Comparison of ENCODE assay signal across 9 cellular contexts in genomic region chr4:156969136-156969535, GRCh38. TPM values are rescaled to one million over a fixed set of nuclear protein-coding genes. Genes with fewer than 3 reads are reported as not detected.
DNase-seq lines count a peak whose midpoint lies in the region; ATAC-seq and TF ChIP-seq lines count a peak whose summit lies in the region.
"Had no signal": no experiment of that assay in that cellular context is flagged by ENCODE, and none has a peak within 500 bp of the region (broad histone marks: within the 10 kb centered on the region; RNA-seq: fewer than 3 reads in every experiment).

No MANE protein-coding gene starts in this region.

- H3K36me3 ChIP-seq in GM23338 (ENCODE audit: insufficient read depth) (no peaks in the 10 kb centered on the region), adipocyte (ENCODE audit: control insufficient read depth, insufficient read depth, low read length, severe bottlenecking) (no peaks in the 10 kb centered on the region), hepatocyte (replicated peaks; ENCODE audit: insufficient read depth, low read depth) (no peaks in the 10 kb centered on the region), sigmoid colon (no peaks in the 10 kb centered on the region)

- 0 out of 2 replicates have a peak overlapping the region, but pooled peaks have one; percentile 90 for H3K4me2 ChIP-seq in GM23338
- H3K4me2 ChIP-seq in hepatocyte, result peak overlapping the region; percentile 82

- intact Hi-C loops in sigmoid colon (cut with DNase I), result loop anchor here (5.0 to 10.0 kb wide), 3 partner anchors 197 to 1012 kb away; no protein-coding TSS in a partner anchor

- WGBS in hepatocyte (ENCODE audit: low lambda C conversion rate, missing lambda C conversion rate), result 44% methylated on average over 4 of the region's 4 CpGs
- 57 to 58% methylated on average over 4 of the region's 4 CpGs for WGBS in sigmoid colon, 2 donors

- H3K4me3 Mint-ChIP-seq in GM23338, result no peak overlapping the region
- H3K4me3 Mint-ChIP-seq: activated T-cell treated with anti-CD3 and anti-CD28 coated beads, Interleukin-2, amount 50 U/mL, for 72 hours had no signal

- H4K20me1 ChIP-seq in GM23338 (replicated peaks; ENCODE audit: insufficient read depth), result no peaks in the 10 kb centered on the region
- peaks cover 4% of the 10 kb centered on the region for H4K20me1 ChIP-seq in hepatocyte (ENCODE audit: insufficient read depth, poor library complexity, severe bottlenecking)

- no peak for ATAC-seq in GM23338
- ATAC-seq in HG03196 (IDR thresholded peaks at IDR 0.05; ENCODE audit: unreplicated experiment), result no peak
- ATAC-seq: activated T-cell treated with anti-CD3 and anti-CD28 coated beads, Interleukin-2, amount 50 U/mL, for 72 hours had no signal

- H3K4me3 ChIP-seq in GM23338 (no peak overlapping the region), adipocyte (ENCODE audit: low read length) (peak overlapping the region; percentile 86), hepatocyte (peak overlapping the region; percentile 59), sigmoid colon (peak overlapping the region; percentile 4 to 90 (median 87))

- peaks cover 23% of the 10 kb centered on the region for H3K4me1 Mint-ChIP-seq in GM23338

- no peak overlapping the region for H3K27ac ChIP-seq in GM23338 (ENCODE audit: low read depth)
- peak overlapping the region; percentile 96 for H3K27ac ChIP-seq in hepatocyte
- H3K27ac ChIP-seq in sigmoid colon, result peak overlapping the region; percentile 90 to 94 (median 92)

- H2AFZ ChIP-seq in GM23338, result no peak overlapping the region
- H2AFZ ChIP-seq in hepatocyte, result no peak overlapping the region

- TF ChIP-seq EP300 in sigmoid colon (IDR thresholded peaks at IDR 0.05), result no peak

- H3K9me3 Mint-ChIP-seq in GM23338, result no peaks in the 10 kb centered on the region

- H3K9me2 ChIP-seq in GM23338 (ENCODE audit: insufficient read depth), result no peaks in the 10 kb centered on the region
- no peaks in the 10 kb centered on the region for H3K9me2 ChIP-seq in hepatocyte (replicated peaks; ENCODE audit: insufficient read depth)

- H3K79me2 ChIP-seq in GM23338 (replicated peaks; ENCODE audit: insufficient read depth) (peaks cover 4% of the 10 kb centered on the region; the same call in 1 of the 2 replicates), hepatocyte (peaks cover 64% of the 10 kb centered on the region)

- H3F3A ChIP-seq in GM23338 (replicated peaks; ENCODE audit: low read depth), result peaks cover 11% of the 10 kb centered on the region; the same call in 1 of the 2 replicates

- DNase-seq in GM23338 (ENCODE audit: low spot score), result no peak
- no peak for DNase-seq in adipocyte (ENCODE audit: low read depth)
- no peak for DNase-seq in hepatocyte (ENCODE audit: low spot score)
- no peak for DNase-seq in sigmoid colon
- no peak for DNase-seq in activated T-cell treated with anti-CD3 and anti-CD28 coated beads, Interleukin-2, amount 50 U/mL, for 1 hour
- no peak for DNase-seq in NCI-H524 treated with DMSO at 0.1 percent for 48 hours (lab: John Stamatoyannopoulos, UW)
- no peak for DNase-seq in activated CD8-positive, alpha-beta memory T cell treated with anti-CD3 and anti-CD28 coated beads for 24 hours

- TF ChIP-seq POLR2A in sigmoid colon (IDR thresholded peaks at IDR 0.05), result no peak

- TF ChIP-seq CTCF in GM23338 (conservative IDR thresholded peaks at IDR 0.05; ENCODE audit: low read depth in 2 of 2) (no peak), hepatocyte (IDR thresholded peaks at IDR 0.05; ENCODE audit: poor library complexity) (no peak), sigmoid colon (IDR thresholded peaks at IDR 0.05) (no peak)

- H3K27ac Mint-ChIP-seq in GM23338, result no peak overlapping the region
- H3K27ac Mint-ChIP-seq: activated T-cell treated with anti-CD3 and anti-CD28 coated beads, Interleukin-2, amount 50 U/mL, for 72 hours had no signal

- H3K27me3 Mint-ChIP-seq in GM23338 (ENCODE audit: insufficient read depth, low read depth, poor library complexity), result peaks cover 15% of the 10 kb centered on the region

- H3K9me3 ChIP-seq in adipocyte (ENCODE audit: control insufficient read depth, low read length) (no peaks in the 10 kb centered on the region), hepatocyte (ENCODE audit: low read depth) (no peaks in the 10 kb centered on the region), sigmoid colon (no peaks in the 10 kb centered on the region)

- peaks cover 25% of the 10 kb centered on the region for H3K4me1 ChIP-seq in GM23338 (ENCODE audit: insufficient read depth)
- peaks cover 33% of the 10 kb centered on the region for H3K4me1 ChIP-seq in adipocyte (ENCODE audit: control insufficient read depth, insufficient read depth, low read length)
- peaks cover 17% of the 10 kb centered on the region for H3K4me1 ChIP-seq in hepatocyte (ENCODE audit: insufficient read depth)
- H3K4me1 ChIP-seq in sigmoid colon, result peaks cover 0 to 47% (median 27%) of the 10 kb centered on the region in 4 donors

- peaks cover 29% of the 10 kb centered on the region for H3K27me3 ChIP-seq in GM23338 (ENCODE audit: insufficient read depth)
- H3K27me3 ChIP-seq in adipocyte (replicated peaks; ENCODE audit: control insufficient read depth, insufficient read depth, low read length), result no peaks in the 10 kb centered on the region
- no peaks in the 10 kb centered on the region for H3K27me3 ChIP-seq in hepatocyte
- no peaks in the 10 kb centered on the region for H3K27me3 ChIP-seq in sigmoid colon

- H3K9ac ChIP-seq in adipocyte (ENCODE audit: low read length), result peak overlapping the region; percentile 88

- no peaks in the 10 kb centered on the region for H3K36me3 Mint-ChIP-seq in GM23338 (ENCODE audit: low read depth)

TF ChIP-seq in GM23338, 12 proteins besides CTCF, POLR2A, EP300 and RAD21 (continues in another document):
- TF ChIP-seq ZNF462 (CRISPR knock-in tag; IDR thresholded peaks at IDR 0.05) (no peak), EZH2phosphoT487 (IDR thresholded peaks at IDR 0.05; ENCODE audit: unreplicated experiment) (no peak)

RNA-seq across cellular contexts. Expression of gene PDGFC, which starts 2.5 kb away (rescaled TPM):
- total RNA-seq in GM23338 (2014; rRNA removed; shearing (Covaris generic)), result 3.4 and 3.6 TPM in 2 replicates
- polyA plus RNA-seq in GM23338 (2016; fragmentation: Nextera tagmentation; extraction: Ambion mirVana), result 1.3 and 1.8 TPM in 2 replicates
- total RNA-seq in hepatocyte, result 58.7 and 63.3 TPM in 2 replicates
- polyA plus RNA-seq in hepatocyte, result 30.2 and 35.5 TPM in 2 replicates
- total RNA-seq in sigmoid colon, result 10 to 100 TPM; 21.9 to 44.4 (median 32.0) TPM
- 1 to 10 TPM; 3.0 to 3.3 (median 3.2) TPM for polyA plus RNA-seq in sigmoid colon
- total RNA-seq: activated T-cell treated with anti-CD3 and anti-CD28 coated beads, Interleukin-2, amount 50 U/mL, for 72 hours had no signal
